Comparison of ENCODE assay signal across 8 cellular contexts in genomic region chr9:92138157-92138959, GRCh38. TPM values are rescaled to one million over a fixed set of nuclear protein-coding genes. Genes with fewer than 3 reads are reported as not detected.
DNase-seq lines count a peak whose midpoint lies in the region; TF ChIP-seq lines count a peak whose summit lies in the region.

No MANE protein-coding gene starts in this region.

- H2AFZ ChIP-seq in OCI-LY7 (ENCODE audit: low read length) (no peak overlapping the region), neuronal stem cell (ENCODE audit: low read length) (peak overlapping the region; percentile 93)

- H3K18ac ChIP-seq in neuronal stem cell (ENCODE audit: low read length), result peak overlapping the region; percentile 69

- peak in 11 of 14 donors; percentile 12 to 69 (median 32) for DNase-seq in C1 segment of cervical spinal cord (lab: John Stamatoyannopoulos, UW)
- peak; percentile 93 for DNase-seq in H7
- DNase-seq in OCI-LY7 (ENCODE audit: low spot score), result peak; percentile 75
- DNase-seq in activated T-cell treated with anti-CD3 and anti-CD28 coated beads, Interleukin-2, amount 50 U/mL, for 48 hours, result peak; percentile 81 to 84
- DNase-seq in fibroblast of gingiva (ENCODE audit: low read depth), result peak; percentile 43
- DNase-seq in neuronal stem cell (ENCODE audit: low spot score), result peak; percentile 72
- peak; percentile 81 for DNase-seq in superior temporal gyrus (ENCODE audit: extremely low spot score)
- DNase-seq in NCI-H226, result no peak

- no CpG with 5 or more reads among the region's 22 CpGs for WGBS in neuronal stem cell (ENCODE audit: extremely low coverage in 2 of 2, insufficient read length in 2 of 2, insufficient replicate concordance in 1 of 2), 2 donors

- no peaks in the 10 kb centered on the region for H3K9me3 ChIP-seq in OCI-LY7 (ENCODE audit: low read length)
- H3K9me3 ChIP-seq in neuronal stem cell (replicated peaks in 1 of 2; ENCODE audit: control insufficient read depth in 2 of 2, insufficient read depth in 1 of 2, low read depth in 1 of 2, low read length in 2 of 2), result no peaks in the 10 kb centered on the region

- peak; percentile 88 for TF ChIP-seq CTCF in OCI-LY7 (conservative IDR thresholded peaks at IDR 0.05; ENCODE audit: low read length)

- H3K27ac ChIP-seq in OCI-LY7 (ENCODE audit: low read depth, low read length, poor library complexity, severe bottlenecking) (no peak overlapping the region), neuronal stem cell (replicated peaks; ENCODE audit: low read length) (no peak overlapping the region)

- no peaks in the 10 kb centered on the region for H4K20me1 ChIP-seq in OCI-LY7 (ENCODE audit: insufficient read depth, low read length)

- H2AK5ac ChIP-seq in neuronal stem cell (ENCODE audit: low read depth, low read length), result peak overlapping the region; percentile 70

- peak overlapping the region; percentile 2 for H2BK120ac ChIP-seq in neuronal stem cell (ENCODE audit: low read depth, low read length)

- H3K27me3 ChIP-seq in H7 (ENCODE audit: control insufficient read depth, insufficient read depth, low read length) (peaks cover 21% of the 10 kb centered on the region), neuronal stem cell (ENCODE audit: control insufficient read depth in 3 of 3, insufficient read depth in 3 of 3, low read depth in 1 of 3, low read length in 3 of 3) (peaks cover 0 to 49% (median 21%) of the 10 kb centered on the region in 3 experiments)

- H3K4me3 ChIP-seq in H7 (ENCODE audit: insufficient read depth, low read depth, low read length) (no peak overlapping the region), OCI-LY7 (ENCODE audit: low read depth, low read length, poor library complexity, severe bottlenecking) (no peak overlapping the region), neuronal stem cell (ENCODE audit: low read length in 2 of 2) (no peak overlapping the region)

- H4K8ac ChIP-seq in neuronal stem cell (ENCODE audit: low read depth, low read length), result peak overlapping the region; percentile 88

- POLR2A ChIA-PET in OCI-LY7 (lab: Charles Lee), result no interaction called here

- H3K4me1 ChIP-seq in OCI-LY7 (ENCODE audit: insufficient read depth, low read length, poor library complexity, severe bottlenecking) (no peaks in the 10 kb centered on the region), neuronal stem cell (ENCODE audit: control insufficient read depth in 2 of 2, insufficient read depth in 1 of 2, low read depth in 1 of 2, low read length in 2 of 2) (peaks cover 6 to 12% of the 10 kb centered on the region in 2 donors)

- no peak overlapping the region for H2BK5ac ChIP-seq in neuronal stem cell (ENCODE audit: low read length)

- intact Hi-C loops in OCI-LY7 (cut with micrococcal nuclease; ENCODE audit: unreplicated experiment), result loop anchor here (5.0 to 10.0 kb wide), 4 partner anchors 106 to 656 kb away; partner anchors contain the start of genes CENPP and NOL8

- H3K23ac ChIP-seq in neuronal stem cell (ENCODE audit: low read depth, low read length, poor library complexity), result no peak overlapping the region

- H3K79me1 ChIP-seq in neuronal stem cell (ENCODE audit: low read depth, low read length), result peaks cover 2% of the 10 kb centered on the region

- H2BK15ac ChIP-seq in neuronal stem cell (ENCODE audit: low read length), result no peak overlapping the region

- CTCF ChIA-PET in OCI-LY7 (lab: Charles Lee; ENCODE audit: unreplicated experiment), result interaction anchor here (0.5 to 0.6 kb wide), 2 partner anchors 622 to 824 kb away, joined by 3 to 5 read pairs; no protein-coding TSS in a partner anchor

- H3K4ac ChIP-seq in neuronal stem cell (ENCODE audit: low read length), result peak overlapping the region; percentile 17

- no peak overlapping the region for H4K91ac ChIP-seq in neuronal stem cell (ENCODE audit: low read depth, low read length, poor library complexity)

- H3K4me2 ChIP-seq in OCI-LY7 (ENCODE audit: low read length) (no peak overlapping the region), neuronal stem cell (ENCODE audit: insufficient read depth, low read length, poor library complexity, severe bottlenecking) (peak overlapping the region; percentile 3)

- no peaks in the 10 kb centered on the region for H3K36me3 ChIP-seq in H7 (replicated peaks; ENCODE audit: control insufficient read depth, insufficient read depth, low read length)
- no peaks in the 10 kb centered on the region for H3K36me3 ChIP-seq in OCI-LY7 (ENCODE audit: insufficient read depth, low read length)
- no peaks in the 10 kb centered on the region for H3K36me3 ChIP-seq in neuronal stem cell (replicated peaks in 1 of 2; ENCODE audit: control insufficient read depth in 2 of 2, insufficient read depth in 2 of 2, low read length in 2 of 2)

- no peaks in the 10 kb centered on the region for H3K79me2 ChIP-seq in OCI-LY7 (ENCODE audit: insufficient read depth, low read depth, low read length)

- no peaks in the 10 kb centered on the region for H3K9me2 ChIP-seq in OCI-LY7 (ENCODE audit: insufficient read depth, low read length)

- no peak overlapping the region for H2BK12ac ChIP-seq in neuronal stem cell (ENCODE audit: low read length)

- no peak overlapping the region for H3K14ac ChIP-seq in neuronal stem cell (ENCODE audit: low read length)

- BruUV-seq in OCI-LY7 (replicated peaks; lab: Mats Ljungman, UMichigan), result no TSS peak

- H3K9ac ChIP-seq in neuronal stem cell (ENCODE audit: low read depth, low read length, poor library complexity), result peak overlapping the region; percentile 54

RNA-seq across cellular contexts. Expression of gene SPTLC1, which starts 23.1 kb away (rescaled TPM):
- total RNA-seq in H7 (2014; rRNA removed; shearing (Covaris generic)), result 63.6 and 81.3 TPM in 2 replicates
- 42.2 and 48.1 TPM in 2 replicates for total RNA-seq in OCI-LY7 (2014; rRNA removed; shearing (Covaris generic))
- total RNA-seq in OCI-LY7 (2022), result 46.6 and 48.7 TPM in 2 replicates
- polyA plus RNA-seq in neuronal stem cell (2013, experiment 1 of 2), result 52.6 TPM
- 53.4 TPM for polyA plus RNA-seq in neuronal stem cell (2013, experiment 2 of 2)
